ENCODE assay signal across 9 cellular contexts in genomic region chr15:78415284-78415683, GRCh38. TPM values are rescaled to one million over a fixed set of nuclear protein-coding genes. Genes with fewer than 3 reads are reported as not detected.
A peak's percentile ranks its signal among the peaks of the same experiment; 100 is the strongest.
DNase-seq lines count a peak whose midpoint lies in the region; ATAC-seq, FAIRE-seq and TF ChIP-seq lines count a peak whose summit lies in the region.
"Had no signal": no experiment of that assay in that cellular context is flagged by ENCODE, and none has a peak within 500 bp of the region (broad histone marks: within the 10 kb centered on the region; RNA-seq: fewer than 3 reads in every experiment).

No MANE protein-coding gene starts in this region.

- no peak overlapping the region for H3K4me3 Mint-ChIP-seq in T-helper 17 cell
- H3K4me3 Mint-ChIP-seq: IgD-negative memory B cell had no signal

- peak; percentile 57 to 62 for TF ChIP-seq RAD21 in A549 (conservative IDR thresholded peaks at IDR 0.05 in 1 of 2, IDR thresholded peaks at IDR 0.05 in 1 of 2)
- TF ChIP-seq RAD21 in Ishikawa (IDR thresholded peaks at IDR 0.05; ENCODE audit: low read depth) = peak; percentile 45

- H3K4me1 ChIP-seq in A549 = no peaks in the 10 kb centered on the region

- H3K4me2 ChIP-seq in A549 = no peak overlapping the region

- CTCF ChIA-PET in A549 (lab: Yijun Ruan, JAX) = interaction anchor here (0.6 to 19.5 kb wide), 23 partner anchors 9 to 449 kb away, joined by 3 to 571 read pairs (median 4); partner anchors contain the start of genes CRABP1 and IREB2

- peak; percentile 63 for FAIRE-seq in A549 (lab: Jason Lieb, UNC)

- no peaks in the 10 kb centered on the region for H3K4me1 Mint-ChIP-seq in T-helper 17 cell
- H3K4me1 Mint-ChIP-seq: IgD-negative memory B cell had no signal

- TF ChIP-seq EP300 in A549 (IDR thresholded peaks at IDR 0.05) (no peak), Ishikawa (IDR thresholded peaks at IDR 0.05; ENCODE audit: borderline replicate concordance) (no peak)

- DNase-seq in A549 (ENCODE audit: low read depth in 1 of 2, low spot score in 1 of 2) = peak; percentile 47 to 54
- peak; percentile 49 for DNase-seq in NCI-H82 treated with DMSO at 0.1 percent for 48 hours (lab: John Stamatoyannopoulos, UW; ENCODE audit: unreplicated experiment)
- DNase-seq in fibroblast of pulmonary artery (ENCODE audit: low read depth) = peak; percentile 40
- DNase-seq in stimulated activated CD4-positive, alpha-beta T cell treated with anti-CD3 and anti-CD28 coated beads, Interleukin-4, amount 100 ng/mL, for 24 hours = no peak
- DNase-seq in T-helper 17 cell = no peak
- no peak for DNase-seq in ecto neural progenitor cell (ENCODE audit: low spot score)

- TF ChIP-seq CTCF in A549 (IDR thresholded peaks at IDR 0.05) (peak; percentile 59), fibroblast of pulmonary artery (IDR thresholded peaks at IDR 0.05; ENCODE audit: low read length, missing control alignments) (peak; percentile 38)

- peaks cover 3% of the 10 kb centered on the region for H3K36me3 Mint-ChIP-seq in T-helper 17 cell (ENCODE audit: low read depth)
- H3K36me3 Mint-ChIP-seq: IgD-negative memory B cell had no signal

- H3K27me3 Mint-ChIP-seq in T-helper 17 cell = peaks cover 19% of the 10 kb centered on the region

- no peak overlapping the region for H3K27ac Mint-ChIP-seq in T-helper 17 cell
- H3K27ac Mint-ChIP-seq: IgD-negative memory B cell had no signal

- POLR2A ChIA-PET in A549 (lab: Yijun Ruan, JAX) = interaction anchor here (1.0 kb wide), 1 partner anchor 116 kb away, joined by 9 read pairs; the partner anchor contains the start of gene SKIC8

- ATAC-seq in A549 (peak; percentile 78 to 88; a peak in 5 of 6 replicates), GM21786 (IDR thresholded peaks at IDR 0.05; ENCODE audit: unreplicated experiment) (no peak), T-helper 17 cell (no peak)

- H3K27ac ChIP-seq in A549 = no peak overlapping the region

- H3K9me3 ChIP-seq in A549 (no peaks in the 10 kb centered on the region), T-helper 17 cell (ENCODE audit: control insufficient read depth, low read length, poor library complexity, severe bottlenecking) (no peaks in the 10 kb centered on the region)

- TF ChIP-seq POLR2A in A549 (IDR thresholded peaks at IDR 0.05; ENCODE audit: low read length) = no peak

- H3K4me3 ChIP-seq in A549 = no peak overlapping the region
- no peak overlapping the region for H3K4me3 ChIP-seq in fibroblast of pulmonary artery (replicated peaks; ENCODE audit: low read depth, low read length)

- 49% methylated on average over 4 of the region's 4 CpGs for WGBS in A549 (ENCODE audit: missing lambda C conversion rate)

TF ChIP-seq in A549, 52 proteins besides CTCF, POLR2A, EP300 and RAD21:
- TF ChIP-seq SMC3 (IDR thresholded peaks at IDR 0.05) (peak; percentile 76), ZSCAN20 (CRISPR knock-in tag; IDR thresholded peaks at IDR 0.05) (no peak), HOXA7 (CRISPR knock-in tag; IDR thresholded peaks at IDR 0.05) (no peak)

TF ChIP-seq in Ishikawa, 13 proteins besides CTCF, POLR2A, EP300 and RAD21:
- TF ChIP-seq EGR1 (IDR thresholded peaks at IDR 0.05) (no peak), TEAD4 (IDR thresholded peaks at IDR 0.05) (no peak), TAF1 (IDR thresholded peaks at IDR 0.05; ENCODE audit: low read depth) (no peak), CEBPB (IDR thresholded peaks at IDR 0.05) (no peak), TCF12 (IDR thresholded peaks at IDR 0.05; ENCODE audit: low read depth) (no peak), NFIC (IDR thresholded peaks at IDR 0.05) (no peak), USF1 (IDR thresholded peaks at IDR 0.05) (no peak), FOXM1 (IDR thresholded peaks at IDR 0.05; ENCODE audit: borderline replicate concordance, low read depth) (no peak), YY1 (IDR thresholded peaks at IDR 0.05; ENCODE audit: low read depth) (no peak), ZBTB7A (IDR thresholded peaks at IDR 0.05; ENCODE audit: low read depth) (no peak), CREB1 (IDR thresholded peaks at IDR 0.05; ENCODE audit: low read depth) (no peak)
- TF ChIP-seq, protein P1, sequence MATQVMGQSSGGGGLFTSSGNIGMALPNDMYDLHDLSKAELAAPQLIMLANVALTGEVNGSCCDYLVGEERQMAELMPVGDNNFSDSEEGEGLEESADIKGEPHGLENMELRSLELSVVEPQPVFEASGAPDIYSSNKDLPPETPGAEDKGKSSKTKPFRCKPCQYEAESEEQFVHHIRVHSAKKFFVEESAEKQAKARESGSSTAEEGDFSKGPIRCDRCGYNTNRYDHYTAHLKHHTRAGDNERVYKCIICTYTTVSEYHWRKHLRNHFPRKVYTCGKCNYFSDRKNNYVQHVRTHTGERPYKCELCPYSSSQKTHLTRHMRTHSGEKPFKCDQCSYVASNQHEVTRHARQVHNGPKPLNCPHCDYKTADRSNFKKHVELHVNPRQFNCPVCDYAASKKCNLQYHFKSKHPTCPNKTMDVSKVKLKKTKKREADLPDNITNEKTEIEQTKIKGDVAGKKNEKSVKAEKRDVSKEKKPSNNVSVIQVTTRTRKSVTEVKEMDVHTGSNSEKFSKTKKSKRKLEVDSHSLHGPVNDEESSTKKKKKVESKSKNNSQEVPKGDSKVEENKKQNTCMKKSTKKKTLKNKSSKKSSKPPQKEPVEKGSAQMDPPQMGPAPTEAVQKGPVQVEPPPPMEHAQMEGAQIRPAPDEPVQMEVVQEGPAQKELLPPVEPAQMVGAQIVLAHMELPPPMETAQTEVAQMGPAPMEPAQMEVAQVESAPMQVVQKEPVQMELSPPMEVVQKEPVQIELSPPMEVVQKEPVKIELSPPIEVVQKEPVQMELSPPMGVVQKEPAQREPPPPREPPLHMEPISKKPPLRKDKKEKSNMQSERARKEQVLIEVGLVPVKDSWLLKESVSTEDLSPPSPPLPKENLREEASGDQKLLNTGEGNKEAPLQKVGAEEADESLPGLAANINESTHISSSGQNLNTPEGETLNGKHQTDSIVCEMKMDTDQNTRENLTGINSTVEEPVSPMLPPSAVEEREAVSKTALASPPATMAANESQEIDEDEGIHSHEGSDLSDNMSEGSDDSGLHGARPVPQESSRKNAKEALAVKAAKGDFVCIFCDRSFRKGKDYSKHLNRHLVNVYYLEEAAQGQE (IDR thresholded peaks at IDR 0.05; ENCODE audit: low read depth) = no peak
- TF ChIP-seq, protein P2, sequence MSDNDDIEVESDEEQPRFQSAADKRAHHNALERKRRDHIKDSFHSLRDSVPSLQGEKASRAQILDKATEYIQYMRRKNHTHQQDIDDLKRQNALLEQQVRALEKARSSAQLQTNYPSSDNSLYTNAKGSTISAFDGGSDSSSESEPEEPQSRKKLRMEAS (IDR thresholded peaks at IDR 0.05) = no peak

RNA-seq across cellular contexts. Expression of gene IREB2, which starts 22.7 kb away (rescaled TPM):
- polyA plus RNA-seq in A549 (2011; rRNA removed) (71.0 and 78.1 TPM in 2 replicates), A549 (2017; fragmentation: RNase III; extraction: RNeasy Plus Mini Kit Qiagen cat#74134 plus additional on column Dnase treatment) (37.3 to 38.8 TPM (median 38.4 TPM) in 3 replicates)
- polyA plus RNA-seq in A549 (2012; cell fraction: cytosol; rRNA removed) = 13.0 and 15.2 TPM in 2 replicates
- polyA plus RNA-seq in A549 (2012; cell fraction: nucleus; rRNA removed) = 12.3 and 17.8 TPM in 2 replicates
- polyA minus RNA-seq in A549 (2011; rRNA and poly(A)+ RNA removed) = 56.7 and 65.1 TPM in 2 replicates
- 10 to 100 TPM; 51.9 to 56.3 TPM for total RNA-seq in T-helper 17 cell

Comparison
In these comparisons a context has a peak if more than half of its experiments do, and no peak if none do; other contexts are left out.
1. ATAC-seq: peak in A549 (2 of 2); none in GM21786 (single experiment) and T-helper 17 cell (single experiment).
2. DNase-seq: peak in A549 (2 of 2), NCI-H82 treated with DMSO at 0.1 percent for 48 hours (single experiment) and fibroblast of pulmonary artery (single experiment); none in stimulated activated CD4-positive, alpha-beta T cell treated with anti-CD3 and anti-CD28 coated beads, Interleukin-4, amount 100 ng/mL, for 24 hours (single experiment), T-helper 17 cell (0 of 3) and ecto neural progenitor cell (single experiment).